24 cellular contexts compared by ENCODE assay signal in genomic region chr17:67656494-67657203, GRCh38.
DNase-seq lines count a peak whose midpoint lies in the region; ATAC-seq and TF ChIP-seq lines count a peak whose summit lies in the region.
"Had no signal": no experiment of that assay in that cellular context is flagged by ENCODE, and none has a peak within 500 bp of the region (broad histone marks: within the 10 kb centered on the region; RNA-seq: fewer than 3 reads in every experiment).

No MANE protein-coding gene starts in this region.

- no TSS peak for BruUV-seq in Calu3 (replicated peaks; lab: Mats Ljungman, UMichigan)

- H3K4me3 Mint-ChIP-seq in natural killer cell (peak overlapping the region; percentile 62), Calu3 (ENCODE audit: low read depth, unreplicated experiment) (no peak overlapping the region)
- H3K4me3 Mint-ChIP-seq: activated naive CD8-positive, alpha-beta T cell treated with anti-CD3 and anti-CD28 coated beads, Interleukin-2, amount 10 ng/mL, durations not matched to agents 7 days and 5 days; neural crest cell; stimulated activated naive CD8-positive, alpha-beta T cell treated with anti-CD3 and anti-CD28 coated beads, Interleukin-15, amount 100 ng/mL, for 72 hours had no signal

- CTCF ChIA-PET in Calu3 (lab: Charles Lee), result interaction anchor here (0.7 kb wide), 1 partner anchor 124 kb away, joined by 7 read pairs; no protein-coding TSS in a partner anchor

- TF ChIP-seq CTCF in GM10266 (IDR thresholded peaks at IDR 0.05; ENCODE audit: control insufficient read depth, insufficient read depth, low read depth, missing control alignments), result no peak
- TF ChIP-seq CTCF in natural killer cell (IDR thresholded peaks at IDR 0.05), result no peak
- TF ChIP-seq CTCF in Calu3 (IDR thresholded peaks at IDR 0.05; ENCODE audit: unreplicated experiment), result no peak

- peaks cover 6% of the 10 kb centered on the region for H3K36me3 Mint-ChIP-seq in natural killer cell
- no peaks in the 10 kb centered on the region for H3K36me3 Mint-ChIP-seq in Calu3 (ENCODE audit: insufficient read depth, unreplicated experiment)

- DNase-seq in GM10266 (ENCODE audit: extremely low spot score), result peak; percentile 47
- DNase-seq in natural killer cell, result no peak
- no peak for DNase-seq in midbrain (lab: John Stamatoyannopoulos, UW)
- DNase-seq in Calu3, result no peak
- DNase-seq: activated CD4-positive, alpha-beta T cell treated with anti-CD3 and anti-CD28 coated beads for 4 hours; activated CD8-positive, alpha-beta memory T cell treated with anti-CD3 and anti-CD28 coated beads for 24 hours; activated effector memory CD4-positive, alpha-beta T cell treated with anti-CD3 and anti-CD28 coated beads, Interleukin-2, amount 50 U/mL, for 16 hours; activated naive CD8-positive, alpha-beta T cell treated with anti-CD3 and anti-CD28 coated beads, Interleukin-2, amount 10 ng/mL, durations not matched to agents 7 days and 5 days; CD4-positive, alpha-beta memory T cell; colonic mucosa; DMS 273 treated with DMSO at 0.1 percent for 48 hours; effector CD4-positive, alpha-beta T cell; hippocampal formation; left cardiac atrium; NCI-H1436 treated with DMSO at 0.1 percent for 48 hours; NCI-H2107; NCI-H774; ovary; stimulated activated naive CD8-positive, alpha-beta T cell treated with anti-CD3 and anti-CD28 coated beads, Interleukin-15, amount 100 ng/mL, for 72 hours; T-helper 9 cell had no signal

- peak; percentile 64 for ATAC-seq in GM19035 (IDR thresholded peaks at IDR 0.05; ENCODE audit: unreplicated experiment)
- peak; percentile 63 for ATAC-seq in HG03442 (IDR thresholded peaks at IDR 0.05; ENCODE audit: unreplicated experiment)
- ATAC-seq in natural killer cell, result peak; percentile 64 to 80 (median 73)
- no peak for ATAC-seq in GM18870 (IDR thresholded peaks at IDR 0.05; ENCODE audit: unreplicated experiment)
- ATAC-seq: left cardiac atrium; stimulated activated naive CD8-positive, alpha-beta T cell treated with anti-CD3 and anti-CD28 coated beads, Interleukin-15, amount 100 ng/mL, for 72 hours had no signal

- H3K9me3 Mint-ChIP-seq in natural killer cell (no peaks in the 10 kb centered on the region), Calu3 (ENCODE audit: low read depth, unreplicated experiment) (peaks cover 9% of the 10 kb centered on the region)

- intact Hi-C loops in natural killer cell (cut with micrococcal nuclease) (no loop called here), Calu3 (cut with micrococcal nuclease; ENCODE audit: unreplicated experiment) (no loop called here)

- peaks cover 47 to 81% of the 10 kb centered on the region in 2 donors for H3K4me1 Mint-ChIP-seq in natural killer cell
- H3K4me1 Mint-ChIP-seq in Calu3 (ENCODE audit: low read depth, unreplicated experiment), result no peaks in the 10 kb centered on the region
- H3K4me1 Mint-ChIP-seq: activated naive CD8-positive, alpha-beta T cell treated with anti-CD3 and anti-CD28 coated beads, Interleukin-2, amount 10 ng/mL, durations not matched to agents 7 days and 5 days; neural crest cell had no signal

- H3K27ac Mint-ChIP-seq in natural killer cell (peak overlapping the region; percentile 87 to 89), Calu3 (ENCODE audit: unreplicated experiment) (no peak overlapping the region)
- H3K27ac Mint-ChIP-seq: activated naive CD8-positive, alpha-beta T cell treated with anti-CD3 and anti-CD28 coated beads, Interleukin-2, amount 10 ng/mL, durations not matched to agents 7 days and 5 days; stimulated activated naive CD8-positive, alpha-beta T cell treated with anti-CD3 and anti-CD28 coated beads, Interleukin-15, amount 100 ng/mL, for 72 hours had no signal

- no peaks in the 10 kb centered on the region for H3K27me3 Mint-ChIP-seq in natural killer cell (ENCODE audit: low read depth in 2 of 2)
- H3K27me3 Mint-ChIP-seq in Calu3 (ENCODE audit: unreplicated experiment), result no peaks in the 10 kb centered on the region
- H3K27me3 Mint-ChIP-seq: activated naive CD8-positive, alpha-beta T cell treated with anti-CD3 and anti-CD28 coated beads, Interleukin-2, amount 10 ng/mL, durations not matched to agents 7 days and 5 days; CD4-positive, alpha-beta memory T cell; stimulated activated naive CD8-positive, alpha-beta T cell treated with anti-CD3 and anti-CD28 coated beads, Interleukin-15, amount 100 ng/mL, for 72 hours had no signal
